9 cellular contexts compared by ENCODE assay signal in genomic region chr2:226652388-226652787, GRCh38.
DNase-seq lines count a peak whose midpoint lies in the region; ATAC-seq, FAIRE-seq and TF ChIP-seq lines count a peak whose summit lies in the region.
"Had no signal": no experiment of that assay in that cellular context is flagged by ENCODE, and none has a peak within 500 bp of the region (broad histone marks: within the 10 kb centered on the region; RNA-seq: fewer than 3 reads in every experiment).

No MANE protein-coding gene starts in this region.

- TF ChIP-seq CTCF in RWPE2 (IDR thresholded peaks at IDR 0.05; ENCODE audit: poor library complexity, severe bottlenecking) (no peak), kidney (IDR thresholded peaks at IDR 0.05; ENCODE audit: borderline replicate concordance, extremely low read depth, insufficient read depth) (no peak)

- H3K27me3 ChIP-seq in RWPE2 (ENCODE audit: insufficient read depth, poor library complexity, severe bottlenecking): no peaks in the 10 kb centered on the region

- peaks cover 26% of the 10 kb centered on the region for H3K27me3 Mint-ChIP-seq in stimulated activated memory B cell treated with anti-CD40 and anti-IgM and Interleukin-4, amounts not matched to agents 10 μg/mL and 1 μg/mL and 100 μg/mL, for 72 hours
- H3K27me3 Mint-ChIP-seq: activated naive CD4-positive, alpha-beta T cell treated with anti-CD3 and anti-CD28 coated beads, Interleukin-2, amount 50 U/mL, for 24 hours had no signal

- no peak overlapping the region for H3K9ac ChIP-seq in kidney (ENCODE audit: low read length in 2 of 2)

- peaks cover 14% of the 10 kb centered on the region for H3K4me1 Mint-ChIP-seq in stimulated activated memory B cell treated with anti-CD40 and anti-IgM and Interleukin-4, amounts not matched to agents 10 μg/mL and 1 μg/mL and 100 μg/mL, for 72 hours

- DNase-seq in GM04503 (ENCODE audit: low read depth): peak; percentile 97
- no peak for DNase-seq in RWPE2 (ENCODE audit: low spot score)
- DNase-seq in kidney: no peak
- DNase-seq in cortex of kidney (lab: John Stamatoyannopoulos, UW): no peak
- DNase-seq in inferior parietal cortex (ENCODE audit: extremely low spot score): no peak

- H3K36me3 ChIP-seq in RWPE2 (ENCODE audit: low read depth): peaks cover 6% of the 10 kb centered on the region; the same call in 1 of the 2 replicates
- H3K36me3 ChIP-seq in kidney (ENCODE audit: control insufficient read depth in 1 of 2, insufficient read depth in 2 of 2, low read length in 2 of 2): no peaks in the 10 kb centered on the region

- intact Hi-C loops in kidney (cut with DNase I): loop anchor here (10.0 kb wide), 1 partner anchor 142 kb away; the partner anchor contains the start of gene IRS1

- H3K9me3 Mint-ChIP-seq in stimulated activated memory B cell treated with anti-CD40 and anti-IgM and Interleukin-4, amounts not matched to agents 10 μg/mL and 1 μg/mL and 100 μg/mL, for 72 hours: peaks cover 10% of the 10 kb centered on the region
- H3K9me3 Mint-ChIP-seq: activated naive CD4-positive, alpha-beta T cell treated with anti-CD3 and anti-CD28 coated beads, Interleukin-2, amount 50 U/mL, for 24 hours had no signal

- no peaks in the 10 kb centered on the region for H3K9me3 ChIP-seq in RWPE2 (ENCODE audit: severe bottlenecking)
- H3K9me3 ChIP-seq in kidney (ENCODE audit: control insufficient read depth in 1 of 2, low read length in 2 of 2): no peaks in the 10 kb centered on the region

- no peak overlapping the region for H3K4me3 Mint-ChIP-seq in stimulated activated memory B cell treated with anti-CD40 and anti-IgM and Interleukin-4, amounts not matched to agents 10 μg/mL and 1 μg/mL and 100 μg/mL, for 72 hours
- H3K4me3 Mint-ChIP-seq: activated naive CD4-positive, alpha-beta T cell treated with anti-CD3 and anti-CD28 coated beads, Interleukin-2, amount 50 U/mL, for 24 hours had no signal

- no peak overlapping the region for H3K27ac Mint-ChIP-seq in stimulated activated memory B cell treated with anti-CD40 and anti-IgM and Interleukin-4, amounts not matched to agents 10 μg/mL and 1 μg/mL and 100 μg/mL, for 72 hours
- H3K27ac Mint-ChIP-seq: activated naive CD4-positive, alpha-beta T cell treated with anti-CD3 and anti-CD28 coated beads, Interleukin-2, amount 50 U/mL, for 24 hours had no signal

- ATAC-seq in HG02870 (IDR thresholded peaks at IDR 0.05; ENCODE audit: unreplicated experiment) (peak; percentile 41), RWPE2 (ENCODE audit: low read depth) (peak; percentile 68), GM21515 (IDR thresholded peaks at IDR 0.05; ENCODE audit: unreplicated experiment) (no peak)
- no peak for ATAC-seq in stimulated activated memory B cell treated with anti-CD40 and anti-IgM and Interleukin-4, amounts not matched to agents 10 μg/mL and 1 μg/mL and 100 μg/mL, for 72 hours

- FAIRE-seq in kidney (lab: Jason Lieb, UNC): peak; percentile 57

- peaks cover 6% of the 10 kb centered on the region for H3K36me3 Mint-ChIP-seq in stimulated activated memory B cell treated with anti-CD40 and anti-IgM and Interleukin-4, amounts not matched to agents 10 μg/mL and 1 μg/mL and 100 μg/mL, for 72 hours
- H3K36me3 Mint-ChIP-seq: activated naive CD4-positive, alpha-beta T cell treated with anti-CD3 and anti-CD28 coated beads, Interleukin-2, amount 50 U/mL, for 24 hours had no signal

- H3K27ac ChIP-seq in RWPE2 (ENCODE audit: poor library complexity, severe bottlenecking): peak overlapping the region; percentile 93
- H3K27ac ChIP-seq in kidney (ENCODE audit: low read depth in 2 of 2, low read length in 2 of 2): peak overlapping the region in 1 of 2 donors; percentile 38

- H3K4me3 ChIP-seq in RWPE2 (ENCODE audit: severe bottlenecking): peak overlapping the region; percentile 19
- H3K4me3 ChIP-seq in kidney (ENCODE audit: low read length in 2 of 2): no peak overlapping the region

- H3K4me1 ChIP-seq in RWPE2 (ENCODE audit: insufficient read depth, poor library complexity, severe bottlenecking): peaks cover 35% of the 10 kb centered on the region
- peaks cover 18 to 27% of the 10 kb centered on the region in 2 donors for H3K4me1 ChIP-seq in kidney (ENCODE audit: control insufficient read depth in 1 of 2, insufficient read depth in 1 of 2, low read depth in 1 of 2, low read length in 2 of 2)

Comparison
In these comparisons a context has a peak if more than half of its experiments do, and no peak if none do; other contexts are left out.
1. ATAC-seq: peak in HG02870 (single experiment) and RWPE2 (single experiment); none in stimulated activated memory B cell treated with anti-CD40 and anti-IgM and Interleukin-4, amounts not matched to agents 10 μg/mL and 1 μg/mL and 100 μg/mL, for 72 hours (single experiment) and GM21515 (single experiment).